ENCODE assay signal across 8 cellular contexts in genomic region chr6:53544050-53544499, GRCh38. TPM values are rescaled to one million over a fixed set of nuclear protein-coding genes. Genes with fewer than 3 reads are reported as not detected.
DNase-seq lines count a peak whose midpoint lies in the region; ATAC-seq, FAIRE-seq and TF ChIP-seq lines count a peak whose summit lies in the region.

No MANE protein-coding gene starts in this region.

- peak overlapping the region; percentile 91 for H3K4me2 ChIP-seq in HepG2 (ENCODE audit: low read depth, low read length)

- CTCF ChIA-PET in HepG2 (lab: Yijun Ruan, JAX; ENCODE audit: low intra/inter-chr PET ratio, low total read pairs) = interaction anchor here (1.7 to 2.5 kb wide), 2 partner anchors 108 to 182 kb away, joined by 8 to 39 read pairs; no protein-coding TSS in a partner anchor
- CTCF ChIA-PET in GM10248 (lab: Yijun Ruan, JAX) = interaction anchor here (0.9 to 2.6 kb wide), 8 partner anchors 9 to 173 kb away, joined by 3 to 13 read pairs (median 4); no protein-coding TSS in a partner anchor

- TF ChIP-seq POLR2A in HepG2 (IDR thresholded peaks at IDR 0.05; ENCODE audit: insufficient read depth in 1 of 2, low read depth in 2 of 2, low read length in 2 of 2) (peak in 1 of 2 experiments; percentile 48; a peak in 1 of 4 replicates), thyroid gland (IDR thresholded peaks at IDR 0.05) (no peak)

- no TSS peak for BruUV-seq in HepG2 (replicated peaks; lab: Mats Ljungman, UMichigan)

- in situ Hi-C loops in HepG2 (cut with HindIII; ENCODE audit: extremely low pct_ligation_motif_present, low pct_unique_long_range_greater_than_20kb) = no loop called here

- H3K27me3 ChIP-seq in MG63 = no peaks in the 10 kb centered on the region
- H3K27me3 ChIP-seq in HepG2 (ENCODE audit: control insufficient read depth in 1 of 2, insufficient read depth in 2 of 2, low read length in 2 of 2) = no peaks in the 10 kb centered on the region; a peak in 1 of 5 replicates
- no peaks in the 10 kb centered on the region for H3K27me3 ChIP-seq in thyroid gland

- ATAC-seq in HepG2 = peak; percentile 9
- no peak for ATAC-seq in GM19023 (IDR thresholded peaks at IDR 0.05; ENCODE audit: unreplicated experiment)

- 1% methylated on average over 21 of the region's 33 CpGs for WGBS in HepG2 (ENCODE audit: low lambda C conversion rate)
- WGBS in thyroid gland, 2 donors = 1 to 2% methylated on average over 23 to 32 of the region's 33 CpGs

- peaks cover 74% of the 10 kb centered on the region for H3K4me1 ChIP-seq in HepG2 (ENCODE audit: insufficient read depth, low read length)
- H3K4me1 ChIP-seq in thyroid gland = peaks cover 13 to 25% of the 10 kb centered on the region in 2 donors

- H3K27ac ChIP-seq in HepG2 (ENCODE audit: extremely low read length, insufficient read depth, low read length) (peak overlapping the region; percentile 97), thyroid gland (peak overlapping the region; percentile 93 to 94 (median 93))

- intact Hi-C loops in HepG2 (cut with micrococcal nuclease; ENCODE audit: unreplicated experiment) = loop anchor here (1.0 to 2.0 kb wide), 4 partner anchors 107 to 251 kb away; partner anchors contain the start of gene LRRC1
- intact Hi-C loops in thyroid gland (cut with DNase I) = loop anchor here (5.0 to 10.0 kb wide), 2 partner anchors 52 to 181 kb away; no protein-coding TSS in a partner anchor

- peak overlapping the region; percentile 66 for H3K4me3 ChIP-seq in MG63
- peak overlapping the region; percentile 91 to 99 (median 97) for H3K4me3 ChIP-seq in HepG2 (replicated peaks in 1 of 3; ENCODE audit: insufficient read depth in 1 of 3, low read depth in 2 of 3, low read length in 3 of 3)
- H3K4me3 ChIP-seq in thyroid gland (replicated peaks in 1 of 3) = peak overlapping the region; percentile 68 to 85 (median 75)

- TF ChIP-seq RAD21 in HepG2 (CRISPR knock-in tag; IDR thresholded peaks at IDR 0.05) = no peak

- H3K36me3 ChIP-seq in MG63 (no peaks in the 10 kb centered on the region), HepG2 (replicated peaks in 1 of 2; ENCODE audit: control insufficient read depth in 1 of 2, insufficient read depth in 2 of 2, low read length in 2 of 2) (peaks cover 0 to 18% of the 10 kb centered on the region in 2 experiments; a peak in 2 of 5 replicates), thyroid gland (no peaks in the 10 kb centered on the region)

- peaks cover 61% of the 10 kb centered on the region for H3K79me2 ChIP-seq in HepG2 (ENCODE audit: insufficient read depth, low read length)

- peak; percentile 39 for DNase-seq in Daoy (ENCODE audit: low read depth)
- no peak for DNase-seq in MG63
- peak; percentile 48 for DNase-seq in astrocyte of the hippocampus (ENCODE audit: low read depth, low spot score)
- DNase-seq in HepG2 (ENCODE audit: low spot score) = no peak
- peak in 1 of 2 donors; percentile 21 for DNase-seq in thyroid gland
- no peak for DNase-seq in NCI-H1436 treated with DMSO at 0.1 percent for 48 hours (lab: John Stamatoyannopoulos, UW)
- no peak for DNase-seq in GM10248 (ENCODE audit: extremely low spot score)

- 0 out of 4 replicates have a peak, but pooled peaks of 1 of the 2 experiments have one; percentile 2 for TF ChIP-seq EP300 in HepG2 (IDR thresholded peaks at IDR 0.05; ENCODE audit: low read depth in 2 of 2, low read length in 2 of 2)
- no peak for TF ChIP-seq EP300 in HepG2 (CRISPR knock-in tag; IDR thresholded peaks at IDR 0.05; ENCODE audit: borderline replicate concordance)

- H3K9me3 ChIP-seq in MG63 (no peaks in the 10 kb centered on the region), HepG2 (ENCODE audit: low read length) (no peaks in the 10 kb centered on the region), thyroid gland (no peaks in the 10 kb centered on the region)

- POLR2A ChIA-PET in HepG2 (lab: Yijun Ruan, JAX) = interaction anchor here (0.8 to 4.0 kb wide), 10 partner anchors 12 to 250 kb away, joined by 3 to 52 read pairs (median 8); partner anchors contain the start of gene LRRC1
- POLR2A ChIA-PET in GM10248 (lab: Yijun Ruan, JAX) = no interaction called here

- no peak for FAIRE-seq in HepG2 (lab: Jason Lieb, UNC)

- TF ChIP-seq CTCF in HepG2 (CRISPR knock-in tag; IDR thresholded peaks at IDR 0.05) (no peak), thyroid gland (IDR thresholded peaks at IDR 0.05) (no peak), GM10248 (IDR thresholded peaks at IDR 0.05; ENCODE audit: control extremely low read depth, extremely low read depth, low read depth, missing control alignments) (no peak)

- peaks cover 26% of the 10 kb centered on the region for H4K20me1 ChIP-seq in HepG2 (ENCODE audit: insufficient read depth, low read length)

- H2AFZ ChIP-seq in HepG2 (ENCODE audit: low read length) = no peak overlapping the region

- H3K9ac ChIP-seq in HepG2 (ENCODE audit: insufficient read depth, low read depth, low read length) = peak overlapping the region; percentile 94

TF ChIP-seq in HepG2, 621 proteins besides CTCF, POLR2A, EP300 and RAD21 (continues in another document):
- no peak for TF ChIP-seq ZFP62 (CRISPR knock-in tag; IDR thresholded peaks at IDR 0.05)
- TF ChIP-seq PHF5A (CRISPR knock-in tag; IDR thresholded peaks at IDR 0.05; ENCODE audit: low read depth, unreplicated experiment) = no peak
- TF ChIP-seq ZNF558 (CRISPR knock-in tag; IDR thresholded peaks at IDR 0.05; ENCODE audit: borderline replicate concordance) = no peak
- no peak for TF ChIP-seq ZBTB1 (CRISPR knock-in tag; IDR thresholded peaks at IDR 0.05; ENCODE audit: borderline replicate concordance)
- no peak for TF ChIP-seq HNRNPK (IDR thresholded peaks at IDR 0.05; ENCODE audit: low read depth, low read length, poor library complexity, severe bottlenecking)
- TF ChIP-seq KLF9 (CRISPR knock-in tag; IDR thresholded peaks at IDR 0.05; ENCODE audit: low read depth) = peak; percentile 88
- no peak for TF ChIP-seq RARA (CRISPR knock-in tag; IDR thresholded peaks at IDR 0.05)
- peak; percentile 61; the same call in 1 of the 2 replicates for TF ChIP-seq ZNF124 (CRISPR knock-in tag; IDR thresholded peaks at IDR 0.05)
- TF ChIP-seq KLF13 (CRISPR knock-in tag; IDR thresholded peaks at IDR 0.05) = 0 out of 2 replicates have a peak, but pooled peaks have one; percentile 85
- TF ChIP-seq ZNF883 (CRISPR knock-in tag; IDR thresholded peaks at IDR 0.05; ENCODE audit: not compliant biosample characterization) = no peak
- peak; percentile 84 for TF ChIP-seq ZNF710 (CRISPR knock-in tag; IDR thresholded peaks at IDR 0.05; ENCODE audit: borderline replicate concordance)
- 0 out of 2 replicates have a peak, but pooled peaks have one; percentile 5 for TF ChIP-seq ZNF121 (CRISPR knock-in tag; IDR thresholded peaks at IDR 0.05)
- 0 out of 2 replicates have a peak, but pooled peaks have one; percentile 20 for TF ChIP-seq E2F5 (CRISPR knock-in tag; conservative IDR thresholded peaks at IDR 0.05)
- peak; percentile 41; the same call in 1 of the 2 replicates for TF ChIP-seq JUND (CRISPR knock-in tag; IDR thresholded peaks at IDR 0.05)

RNA-seq across cellular contexts. Expression of gene GCLC, which starts 0.8 kb away (rescaled TPM):
- total RNA-seq in Daoy (2014; rRNA removed; shearing (Covaris generic)) = 40.1 and 55.0 TPM in 2 replicates
- total RNA-seq in MG63 (2014; rRNA removed; shearing (Covaris generic); ENCODE audit: low replicate concordance) = 4.4 and 7.0 TPM in 2 replicates
- total RNA-seq in HepG2 (2016; rRNA removed; fragmentation: Illumina TruSeq; extraction: Trizol) (84.6 and 96.9 TPM in 2 replicates), thyroid gland (100 to 1,000 TPM in 1 of 4 donors, 10 to 100 TPM in 3; 67.3 to 210 (median 82.0) TPM)
- total RNA-seq in HepG2 (2016; cell fraction: cytosol; rRNA removed; fragmentation: Illumina TruSeq; extraction: Trizol; ENCODE audit: low read depth) = 11.5 and 11.6 TPM in 2 replicates
- 74.6 and 95.9 TPM in 2 replicates for total RNA-seq in HepG2 (2016; cell fraction: insoluble cytoplasmic fraction; rRNA removed; fragmentation: Illumina TruSeq; extraction: Trizol)
- 35.6 and 39.1 TPM in 2 replicates for total RNA-seq in HepG2 (2016; cell fraction: membrane; rRNA removed; fragmentation: Illumina TruSeq; extraction: Trizol)
- 62.3 and 75.3 TPM in 2 replicates for total RNA-seq in HepG2 (2016; cell fraction: nucleus; rRNA removed; fragmentation: Illumina TruSeq; extraction: Trizol)
- 21.5 and 35.3 TPM in 2 replicates for polyA plus RNA-seq in HepG2 (2011; rRNA removed)
- 12.9 and 21.5 TPM in 2 replicates for polyA plus RNA-seq in HepG2 (2011; cell fraction: cytosol; rRNA removed)
- polyA plus RNA-seq in HepG2 (2011; cell fraction: nucleus; rRNA removed) = 29.1 and 32.0 TPM in 2 replicates
- 66.0 and 93.9 TPM in 2 replicates for polyA plus RNA-seq in HepG2 (2012)
- polyA plus RNA-seq in HepG2 (2016; cell fraction: cytosol; fragmentation: Illumina TruSeq; extraction: Trizol; ENCODE audit: low read depth) = 3.5 and 3.7 TPM in 2 replicates
- polyA plus RNA-seq in HepG2 (2016; cell fraction: insoluble cytoplasmic fraction; fragmentation: Illumina TruSeq; extraction: Trizol; ENCODE audit: low read depth) = 80.0 and 80.6 TPM in 2 replicates
- 12.9 and 13.2 TPM in 2 replicates for polyA plus RNA-seq in HepG2 (2016; cell fraction: membrane; fragmentation: Illumina TruSeq; extraction: Trizol; ENCODE audit: low read depth)
- polyA plus RNA-seq in HepG2 (2016; cell fraction: nucleus; fragmentation: Illumina TruSeq; extraction: Trizol; ENCODE audit: insufficient read depth, low read depth) = 78.5 and 78.7 TPM in 2 replicates
- 29.2 and 35.2 TPM in 2 replicates for polyA minus RNA-seq in HepG2 (2011; rRNA and poly(A)+ RNA removed; ENCODE audit: low replicate concordance)
- 31.5 and 48.1 TPM in 2 replicates for polyA minus RNA-seq in HepG2 (2011; cell fraction: cytosol; rRNA and poly(A)+ RNA removed)
- 101 and 110 TPM in 2 replicates for polyA minus RNA-seq in HepG2 (2011; cell fraction: nucleus; rRNA and poly(A)+ RNA removed)

Comparison
In these comparisons a context has a peak if more than half of its experiments do, and no peak if none do; other contexts are left out.
1. DNase-seq: peak in Daoy (single experiment) and astrocyte of the hippocampus (single experiment); none in MG63 (single experiment), HepG2 (single experiment), NCI-H1436 treated with DMSO at 0.1 percent for 48 hours (single experiment) and GM10248 (single experiment).
2. Peak in every context shown above with its lines, with median percentiles within 50 percentile points of each other: H3K4me3 ChIP-seq.